27 cellular contexts compared by ENCODE assay signal in genomic region chr5:118768607-118769175, GRCh38.
"Had no signal": no experiment of that assay in that cellular context is flagged by ENCODE, and none has a peak within 500 bp of the region (broad histone marks: within the 10 kb centered on the region; RNA-seq: fewer than 3 reads in every experiment).

No MANE protein-coding gene starts in this region.

- H3K4me3 ChIP-seq: stomach, suprapubic skin, testis, thoracic aorta, thyroid gland, tibial artery, tibial nerve, transverse colon, upper lobe of left lung, upper lobe of right lung, uterus, vagina had no signal

- H3K27me3 ChIP-seq: stomach, suprapubic skin, testis, thyroid gland, tibial artery, tibial nerve, transverse colon, upper lobe of left lung, upper lobe of right lung, uterus, vagina had no signal

- H3K36me3 ChIP-seq: stomach, suprapubic skin, thoracic aorta, thyroid gland, tibial artery, tibial nerve, transverse colon, upper lobe of left lung, upper lobe of right lung, uterus, vagina had no signal

- ATAC-seq: stimulated activated effector memory CD8-positive, alpha-beta T cell treated with anti-CD3 and anti-CD28 coated beads, Interleukin-12 subunit alpha, Interleukin-12 subunit beta, amount 100 ng/mL, for 72 hours; stimulated activated memory B cell treated with anti-CD40 and anti-IgM and Interleukin-4, amounts not matched to agents 10 μg/mL and 1 μg/mL and 100 μg/mL, for 72 hours; stimulated activated naive B cell treated with anti-CD40 and anti-IgM and Interleukin-4, amounts not matched to agents 10 μg/mL and 1 μg/mL and 100 μg/mL, for 72 hours; stimulated activated naive CD8-positive, alpha-beta T cell treated with anti-CD3 and anti-CD28 coated beads, Interleukin-15, amount 100 ng/mL, for 72 hours; stimulated activated naive CD8-positive, alpha-beta T cell treated with anti-CD3 and anti-CD28 coated beads, Interleukin-15, Interleukin-2, amounts not matched to agents 100 U/mL and 50 U/mL, for 24 hours; upper lobe of right lung had no signal

- H3K4me1 ChIP-seq: stomach, suprapubic skin, testis, thyroid gland, tibial artery, tibial nerve, transverse colon, upper lobe of left lung, upper lobe of right lung, uterus, vagina had no signal

- FAIRE-seq: urothelium cell line had no signal

- DNase-seq: stimulated activated CD4-positive, alpha-beta T cell treated with anti-CD3 and anti-CD28 coated beads, Interleukin-2, amount 100 ng/mL, for 48 hours; stimulated activated CD4-positive, alpha-beta T cell treated with anti-CD3 and anti-CD28 coated beads, Interleukin-4, amount 100 ng/mL, for 1 hour; stimulated activated CD4-positive, alpha-beta T cell treated with anti-CD3 and anti-CD28 coated beads, Interleukin-4, amount 100 ng/mL, for 24 hours; stimulated activated CD4-positive, alpha-beta T cell treated with anti-CD3 and anti-CD28 coated beads, Interleukin-4, amount 100 ng/mL, for 4 hours; stimulated activated CD8-positive, alpha-beta memory T cell treated with anti-CD3 and anti-CD28 coated beads, Interleukin-4, amount 100 ng/mL, for 48 hours; stimulated activated naive B cell treated with anti-CD40 and anti-IgM and Interleukin-4, amounts not matched to agents 10 μg/mL and 1 μg/mL and 100 μg/mL, for 72 hours; stimulated activated naive CD4-positive, alpha-beta T cell; stimulated activated naive CD4-positive, alpha-beta T cell treated with Interleukin-2 at 50 U/mL for 16 hours; stimulated activated naive CD8-positive, alpha-beta T cell treated with anti-CD3 and anti-CD28 coated beads, Interleukin-15, amount 100 ng/mL, for 72 hours; stimulated activated naive CD8-positive, alpha-beta T cell treated with anti-CD3 and anti-CD28 coated beads, Interleukin-15, Interleukin-2, amounts not matched to agents 100 U/mL and 50 U/mL, for 24 hours; stomach; substantia nigra; testis; thyroid gland; tibial artery; transverse colon; trophoblast cell; upper lobe of left lung; upper lobe of right lung; uterus had no signal

- H3K27ac ChIP-seq: stomach, suprapubic skin, testis, thoracic aorta, thyroid gland, tibial artery, tibial nerve, transverse colon, upper lobe of left lung, upper lobe of right lung, uterus, vagina had no signal

- H3K9me3 ChIP-seq: stomach, suprapubic skin, testis, thoracic aorta, thyroid gland, tibial artery, transverse colon, upper lobe of left lung, upper lobe of right lung, uterus, vagina had no signal
